ENCODE assay signal across 15 cellular contexts in the genomic region with DNA sequence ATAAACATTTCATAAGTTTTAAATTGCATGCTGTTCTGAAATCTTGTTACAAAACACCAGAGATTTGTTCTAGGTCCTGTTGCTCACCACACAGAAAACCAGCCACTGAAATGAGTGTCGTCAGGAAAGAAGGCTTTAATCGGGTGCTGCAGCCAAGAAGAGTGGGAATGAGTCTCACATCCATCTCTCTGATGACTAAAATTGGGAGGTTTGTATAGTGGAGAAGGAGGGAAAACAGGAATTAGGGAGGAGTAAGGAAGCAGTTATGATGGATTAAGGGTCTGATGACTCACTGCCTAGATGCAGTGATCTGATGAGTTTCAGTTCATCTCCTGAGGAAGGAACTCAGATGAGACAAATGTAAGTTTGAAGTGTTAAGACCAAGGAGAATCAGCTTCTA. TPM values are rescaled to one million over a fixed set of nuclear protein-coding genes. Genes with fewer than 3 reads are reported as not detected.
DNase-seq lines count a peak whose midpoint lies in the region; ATAC-seq, FAIRE-seq and TF ChIP-seq lines count a peak whose summit lies in the region.
"Had no signal": no experiment of that assay in that cellular context is flagged by ENCODE, and none has a peak within 500 bp of the region (broad histone marks: within the 10 kb centered on the region; RNA-seq: fewer than 3 reads in every experiment).

No MANE protein-coding gene starts in this region.

- no peak overlapping the region for H3K4me3 ChIP-seq in AG04450 (ENCODE audit: low read depth, low read length)
- no peak overlapping the region for H3K4me3 ChIP-seq in bronchial epithelial cell (ENCODE audit: low read depth, low read length)
- H3K4me3 ChIP-seq: ovary, tibial artery had no signal

- DNase-seq in AG04450 (ENCODE audit: low read depth, low spot score) (no peak), HS-5 (ENCODE audit: low read depth) (peak; percentile 15), bronchial epithelial cell (ENCODE audit: low read depth) (peak; percentile 46), left colon (no peak), Ammon's horn (ENCODE audit: low spot score) (no peak), hepatic stellate cell (ENCODE audit: low spot score) (no peak), epidermal melanocyte (ENCODE audit: insufficient read length, low spot score) (no peak), DMS79 treated with DMSO at 0.1 percent for 48 hours (lab: John Stamatoyannopoulos, UW) (no peak)
- DNase-seq: activated B cell treated with CpG ODN at 0.5 μM for 24 hours; activated CD8-positive, alpha-beta memory T cell treated with anti-CD3 and anti-CD28 coated beads, Interleukin-2, amount 10 ng/mL, durations not matched to agents 7 days and 5 days; activated naive CD4-positive, alpha-beta T cell treated with anti-CD3 and anti-CD28 coated beads, Interleukin-2, amount 50 U/mL, for 16 hours; NCI-H2171 treated with DMSO at 0.1 percent for 48 hours; ovary had no signal

- peak overlapping the region; percentile 21 for H3K27ac ChIP-seq in AG04450 (ENCODE audit: low read depth, low read length)
- H3K27ac ChIP-seq: ovary, tibial artery had no signal

- FAIRE-seq in bronchial epithelial cell (lab: Jason Lieb, UNC) = no peak
- FAIRE-seq: GM12891 had no signal

- POLR2A ChIA-PET in AG04450 (lab: Yijun Ruan, JAX) = no interaction called here

- H3K27me3 ChIP-seq in AG04450 (ENCODE audit: control insufficient read depth, insufficient read depth, low read length) (peaks cover 3% of the 10 kb centered on the region), bronchial epithelial cell (ENCODE audit: control insufficient read depth, insufficient read depth, low read length) (no peaks in the 10 kb centered on the region)
- H3K27me3 ChIP-seq: ovary, tibial artery had no signal

- TF ChIP-seq CTCF in AG04450 (IDR thresholded peaks at IDR 0.05; ENCODE audit: low read depth, low read length) (no peak), bronchial epithelial cell (IDR thresholded peaks at IDR 0.05; ENCODE audit: insufficient read depth, low read length, severe bottlenecking) (no peak)

- intact Hi-C loops in left colon (cut with DNase I, micrococcal nuclease) = no loop called here

- H3K36me3 ChIP-seq in bronchial epithelial cell (ENCODE audit: control insufficient read depth, insufficient read depth, low read length) = no peaks in the 10 kb centered on the region
- H3K36me3 ChIP-seq: ovary, tibial artery had no signal

- CTCF ChIA-PET in AG04450 (lab: Charles Lee) = no interaction called here

- ATAC-seq in left colon = peak; percentile 51
- ATAC-seq: activated CD8-positive, alpha-beta memory T cell treated with anti-CD3 and anti-CD28 coated beads, Interleukin-2, amount 10 ng/mL, durations not matched to agents 7 days and 5 days had no signal

- H3K9me3 ChIP-seq in AG04450 (ENCODE audit: control insufficient read depth, insufficient read depth, low read length) = peaks cover 6% of the 10 kb centered on the region; the same call in 1 of the 2 replicates
- H3K9me3 ChIP-seq: ovary, tibial artery had no signal

RNA-seq across cellular contexts. Expression of a gene that starts 42.1 kb away (rescaled TPM):
- polyA plus RNA-seq in AG04450 (2011; rRNA removed) = 2.9 and 3.6 TPM in 2 replicates
- polyA minus RNA-seq in AG04450 (2011; rRNA and poly(A)+ RNA removed) = 10.4 and 21.5 TPM in 2 replicates
- total RNA-seq in bronchial epithelial cell = 7.1 and 10.0 TPM in 2 replicates
- total RNA-seq in left colon = 10 to 100 TPM; 22.1 to 22.3 TPM
- total RNA-seq: activated B cell treated with CpG ODN at 0.5 μM for 24 hours; activated CD8-positive, alpha-beta memory T cell treated with anti-CD3 and anti-CD28 coated beads, Interleukin-2, amount 10 ng/mL, durations not matched to agents 7 days and 5 days had no signal

Comparison
In these comparisons a context has a peak if more than half of its experiments do, and no peak if none do; other contexts are left out.
1. DNase-seq: peak in HS-5 (single experiment) and bronchial epithelial cell (single experiment); none in AG04450 (single experiment), left colon (0 of 2), Ammon's horn (single experiment), hepatic stellate cell (single experiment), epidermal melanocyte (single experiment) and DMS79 treated with DMSO at 0.1 percent for 48 hours (single experiment).